Comparison of ENCODE assay signal across 1 cellular context in genomic region chr17:67165201-67165600, GRCh38.
TF ChIP-seq lines count a peak whose summit lies in the region.

No MANE protein-coding gene starts in this region.

TF ChIP-seq in HepG2, 621 proteins besides CTCF, POLR2A, EP300 and RAD21:
- TF ChIP-seq SP5 (CRISPR knock-in tag; IDR thresholded peaks at IDR 0.05; ENCODE audit: borderline replicate concordance, low read depth), result no peak
- peak; percentile 40 for TF ChIP-seq RBM22 (optimal IDR thresholded peaks at IDR 0.05; ENCODE audit: low read length)
